Comparison of ENCODE assay signal across 18 cellular contexts in genomic region chr1:153614189-153614900, GRCh38. TPM values are rescaled to one million over a fixed set of nuclear protein-coding genes. Genes with fewer than 3 reads are reported as not detected.
DNase-seq lines count a peak whose midpoint lies in the region; ATAC-seq, FAIRE-seq and TF ChIP-seq lines count a peak whose summit lies in the region.
"Had no signal": no experiment of that assay in that cellular context is flagged by ENCODE, and none has a peak within 500 bp of the region (broad histone marks: within the 10 kb centered on the region; RNA-seq: fewer than 3 reads in every experiment).

No MANE protein-coding gene starts in this region.

- peaks cover 69% of the 10 kb centered on the region for H3K4me1 Mint-ChIP-seq in HFFc6 (ENCODE audit: low read depth)
- H3K4me1 Mint-ChIP-seq in stimulated activated naive B cell treated with anti-CD40 and anti-IgM and Interleukin-4, amounts not matched to agents 10 μg/mL and 1 μg/mL and 100 μg/mL, for 72 hours: peaks cover 21 to 31% of the 10 kb centered on the region in 2 donors

- no peak for FAIRE-seq in HepG2 (lab: Jason Lieb, UNC)
- FAIRE-seq: frontal cortex, G401.6 had no signal

- H3K9me3 ChIP-seq in HepG2 (ENCODE audit: low read length): no peaks in the 10 kb centered on the region
- H3K9me3 ChIP-seq in transverse colon: no peaks in the 10 kb centered on the region
- H3K9me3 ChIP-seq: MG63 had no signal

- peaks cover 23% of the 10 kb centered on the region for H3K36me3 Mint-ChIP-seq in HFFc6 (ENCODE audit: low read depth)
- peaks cover 0 to 3% of the 10 kb centered on the region in 2 donors for H3K36me3 Mint-ChIP-seq in stimulated activated naive B cell treated with anti-CD40 and anti-IgM and Interleukin-4, amounts not matched to agents 10 μg/mL and 1 μg/mL and 100 μg/mL, for 72 hours

- 72% methylated on average over 2 of the region's 2 CpGs for WGBS in HepG2 (ENCODE audit: low lambda C conversion rate)
- WGBS in transverse colon (ENCODE audit: low coverage in 1 of 2), 2 donors: 64% methylated on average over 2 of the region's 2 CpGs; no CpG with 5 or more reads in 1 of the 2 donors

- POLR2A ChIA-PET in HepG2 (lab: Yijun Ruan, JAX): interaction anchor here (5.4 to 12.2 kb wide), 2 partner anchors 11 to 20 kb away, joined by 63 to 390 read pairs; partner anchors contain the start of genes CHTOP, S100A1 and S100A13

- intact Hi-C loops in HepG2 (cut with micrococcal nuclease; ENCODE audit: unreplicated experiment): no loop called here
- intact Hi-C loops in transverse colon (cut with DNase I; ENCODE audit: low total_unique reads): loop anchor here (5.0 kb wide), 1 partner anchor 37 kb away; no protein-coding TSS in a partner anchor

- no peak overlapping the region for H3K4me3 Mint-ChIP-seq in HFFc6
- H3K4me3 Mint-ChIP-seq in stimulated activated naive B cell treated with anti-CD40 and anti-IgM and Interleukin-4, amounts not matched to agents 10 μg/mL and 1 μg/mL and 100 μg/mL, for 72 hours: no peak overlapping the region
- H3K4me3 Mint-ChIP-seq: activated T-cell treated with anti-CD3 and anti-CD28 coated beads, Interleukin-2, amount 50 U/mL, for 4 hours; T-helper 2 cell treated with Interferon-gamma antibody and Interleukin-4, amounts not matched to agents 5 μg/mL and 100 μg/mL, for 36 hours had no signal

- H3K4me2 ChIP-seq in HepG2 (ENCODE audit: low read depth, low read length): no peak overlapping the region

- H3K27me3 Mint-ChIP-seq in HFFc6 (ENCODE audit: insufficient read depth): peaks cover 2% of the 10 kb centered on the region
- peaks cover 0 to 5% of the 10 kb centered on the region in 2 donors for H3K27me3 Mint-ChIP-seq in stimulated activated naive B cell treated with anti-CD40 and anti-IgM and Interleukin-4, amounts not matched to agents 10 μg/mL and 1 μg/mL and 100 μg/mL, for 72 hours

- H3K4me3 ChIP-seq in choroid plexus epithelial cell (ENCODE audit: low read depth, low read length): no peak overlapping the region
- no peak overlapping the region for H3K4me3 ChIP-seq in HepG2 (replicated peaks in 1 of 3; ENCODE audit: insufficient read depth in 1 of 3, low read depth in 2 of 3, low read length in 3 of 3)
- H3K4me3 ChIP-seq in transverse colon: no peak overlapping the region

- H2AFZ ChIP-seq in HepG2 (ENCODE audit: low read length): no peak overlapping the region

- H3K27me3 ChIP-seq in HepG2 (ENCODE audit: control insufficient read depth in 1 of 2, insufficient read depth in 2 of 2, low read length in 2 of 2) (no peaks in the 10 kb centered on the region), transverse colon (no peaks in the 10 kb centered on the region)
- H3K27me3 ChIP-seq: MG63 had no signal

- ATAC-seq in HepG2: no peak
- no peak for ATAC-seq in stimulated activated naive B cell treated with anti-CD40 and anti-IgM and Interleukin-4, amounts not matched to agents 10 μg/mL and 1 μg/mL and 100 μg/mL, for 72 hours (replicated peaks)
- ATAC-seq: activated T-cell treated with anti-CD3 and anti-CD28 coated beads, Interleukin-2, amount 50 U/mL, for 4 hours had no signal

- peaks cover 0 to 1% of the 10 kb centered on the region in 2 experiments; a peak in 1 of 5 replicates for H3K36me3 ChIP-seq in HepG2 (replicated peaks in 1 of 2; ENCODE audit: control insufficient read depth in 1 of 2, insufficient read depth in 2 of 2, low read length in 2 of 2)
- H3K36me3 ChIP-seq in transverse colon: no peaks in the 10 kb centered on the region

- TF ChIP-seq POLR2A in HepG2 (IDR thresholded peaks at IDR 0.05; ENCODE audit: insufficient read depth in 1 of 2, low read depth in 2 of 2, low read length in 2 of 2) (no peak), transverse colon (IDR thresholded peaks at IDR 0.05) (no peak)

- peaks cover 76% of the 10 kb centered on the region for H3K4me1 ChIP-seq in HepG2 (ENCODE audit: insufficient read depth, low read length)
- H3K4me1 ChIP-seq in transverse colon: peaks cover 38 to 65% (median 50%) of the 10 kb centered on the region in 4 donors

- DNase-seq in HFFc6 (no peak), choroid plexus epithelial cell (ENCODE audit: low read depth) (no peak), HepG2 (ENCODE audit: low spot score) (no peak), transverse colon (no peak), NCI-H146 treated with DMSO at 0.1 percent for 48 hours (lab: John Stamatoyannopoulos, UW; ENCODE audit: unreplicated experiment) (no peak), GM13977 (ENCODE audit: low spot score) (no peak)
- no peak for DNase-seq in stimulated activated naive B cell treated with anti-CD40 and anti-IgM and Interleukin-4, amounts not matched to agents 10 μg/mL and 1 μg/mL and 100 μg/mL, for 72 hours
- DNase-seq: activated T-cell treated with anti-CD3 and anti-CD28 coated beads, Interleukin-2, amount 50 U/mL, for 4 hours; cortex of kidney; MG63; NCI-H2081; NCI-H82; occipital lobe; SHP77 had no signal

- H4K20me1 ChIP-seq in HepG2 (ENCODE audit: insufficient read depth, low read length): no peaks in the 10 kb centered on the region

- in situ Hi-C loops in HepG2 (cut with HindIII; ENCODE audit: extremely low pct_ligation_motif_present, low pct_unique_long_range_greater_than_20kb): no loop called here
- in situ Hi-C loops in transverse colon (cut with MboI; ENCODE audit: low pct_ligation_motif_present in 1 of 4, low pct_unique_long_range_greater_than_20kb in 1 of 4, low sequenced_read_pairs in 3 of 4): no loop called here
- in situ Hi-C loops in GM13977 (cut with MboI; ENCODE audit: low pct_unique_long_range_greater_than_20kb, low sequenced_read_pairs, unreplicated experiment): no loop called here

- CTCF ChIA-PET in HepG2 (lab: Yijun Ruan, JAX; ENCODE audit: low intra/inter-chr PET ratio, low total read pairs): no interaction called here

- TF ChIP-seq EP300 in HepG2 (IDR thresholded peaks at IDR 0.05; ENCODE audit: low read depth in 2 of 2, low read length in 2 of 2): no peak
- TF ChIP-seq EP300 in HepG2 (CRISPR knock-in tag; IDR thresholded peaks at IDR 0.05; ENCODE audit: borderline replicate concordance): no peak
- no peak for TF ChIP-seq EP300 in transverse colon (IDR thresholded peaks at IDR 0.05; ENCODE audit: low read depth)

- no peak for TF ChIP-seq RAD21 in HepG2 (CRISPR knock-in tag; IDR thresholded peaks at IDR 0.05)

- H3K27ac Mint-ChIP-seq in HFFc6: peak overlapping the region; percentile 42
- no peak overlapping the region for H3K27ac Mint-ChIP-seq in stimulated activated naive B cell treated with anti-CD40 and anti-IgM and Interleukin-4, amounts not matched to agents 10 μg/mL and 1 μg/mL and 100 μg/mL, for 72 hours
- H3K27ac Mint-ChIP-seq: T-helper 2 cell treated with Interferon-gamma antibody and Interleukin-4, amounts not matched to agents 5 μg/mL and 100 μg/mL, for 36 hours had no signal

- no TSS peak for BruUV-seq in HepG2 (replicated peaks; lab: Mats Ljungman, UMichigan)

- no peaks in the 10 kb centered on the region for H3K9me3 Mint-ChIP-seq in HFFc6
- H3K9me3 Mint-ChIP-seq in stimulated activated naive B cell treated with anti-CD40 and anti-IgM and Interleukin-4, amounts not matched to agents 10 μg/mL and 1 μg/mL and 100 μg/mL, for 72 hours: no peaks in the 10 kb centered on the region
- H3K9me3 Mint-ChIP-seq: activated T-cell treated with anti-CD3 and anti-CD28 coated beads, Interleukin-2, amount 50 U/mL, for 4 hours; T-helper 2 cell treated with Interferon-gamma antibody and Interleukin-4, amounts not matched to agents 5 μg/mL and 100 μg/mL, for 36 hours had no signal

- no peak overlapping the region for H3K9ac ChIP-seq in HepG2 (ENCODE audit: insufficient read depth, low read depth, low read length)

- peak; percentile 41; the same call in 1 of the 2 replicates for TF ChIP-seq CTCF in HFFc6 (IDR thresholded peaks at IDR 0.05)
- peak; percentile 31 for TF ChIP-seq CTCF in choroid plexus epithelial cell (conservative IDR thresholded peaks at IDR 0.05; ENCODE audit: low read depth, low read length)
- TF ChIP-seq CTCF in HepG2 (CRISPR knock-in tag; IDR thresholded peaks at IDR 0.05): no peak
- TF ChIP-seq CTCF in transverse colon (IDR thresholded peaks at IDR 0.05): no peak
- TF ChIP-seq CTCF in GM13977 (IDR thresholded peaks at IDR 0.05; ENCODE audit: extremely low read depth, insufficient read depth, missing control alignments): no peak

- H3K27ac ChIP-seq in HepG2 (ENCODE audit: extremely low read length, insufficient read depth, low read length): no peak overlapping the region
- peak overlapping the region; percentile 89 to 97 (median 92) for H3K27ac ChIP-seq in transverse colon

- peaks cover 6% of the 10 kb centered on the region for H3K79me2 ChIP-seq in HepG2 (ENCODE audit: insufficient read depth, low read length)

RNA-seq across cellular contexts. Expression of gene S100A16, which starts 1.4 kb away (rescaled TPM):
- 100 to 1,000 TPM; 235 to 351 (median 258) TPM for total RNA-seq in HFFc6 (2021; fragmentation: NEBNext Ultra II Directional; extraction: Animal tissue kit (Norgen Biotek cat#: 25700))
- total RNA-seq in HepG2 (2016; rRNA removed; fragmentation: Illumina TruSeq; extraction: Trizol): 46.0 and 51.2 TPM in 2 replicates
- total RNA-seq in HepG2 (2016; cell fraction: cytosol; rRNA removed; fragmentation: Illumina TruSeq; extraction: Trizol; ENCODE audit: low read depth): 35.2 and 50.8 TPM in 2 replicates
- total RNA-seq in HepG2 (2016; cell fraction: insoluble cytoplasmic fraction; rRNA removed; fragmentation: Illumina TruSeq; extraction: Trizol): 46.0 and 49.1 TPM in 2 replicates
- 64.5 and 88.0 TPM in 2 replicates for total RNA-seq in HepG2 (2016; cell fraction: membrane; rRNA removed; fragmentation: Illumina TruSeq; extraction: Trizol)
- 17.2 and 18.5 TPM in 2 replicates for total RNA-seq in HepG2 (2016; cell fraction: nucleus; rRNA removed; fragmentation: Illumina TruSeq; extraction: Trizol)
- 195 and 203 TPM in 2 replicates for polyA plus RNA-seq in HepG2 (2011; rRNA removed)
- polyA plus RNA-seq in HepG2 (2011; cell fraction: cytosol; rRNA removed): 207 and 257 TPM in 2 replicates
- 63.0 and 64.5 TPM in 2 replicates for polyA plus RNA-seq in HepG2 (2011; cell fraction: nucleus; rRNA removed)
- 50.0 and 61.9 TPM in 2 replicates for polyA plus RNA-seq in HepG2 (2012)
- 56.0 and 73.0 TPM in 2 replicates for polyA plus RNA-seq in HepG2 (2016; cell fraction: cytosol; fragmentation: Illumina TruSeq; extraction: Trizol; ENCODE audit: low read depth)
- polyA plus RNA-seq in HepG2 (2016; cell fraction: insoluble cytoplasmic fraction; fragmentation: Illumina TruSeq; extraction: Trizol; ENCODE audit: low read depth): 58.3 and 61.2 TPM in 2 replicates
- 82.4 and 91.4 TPM in 2 replicates for polyA plus RNA-seq in HepG2 (2016; cell fraction: membrane; fragmentation: Illumina TruSeq; extraction: Trizol; ENCODE audit: low read depth)
- polyA plus RNA-seq in HepG2 (2016; cell fraction: nucleus; fragmentation: Illumina TruSeq; extraction: Trizol; ENCODE audit: insufficient read depth, low read depth): 34.9 and 35.7 TPM in 2 replicates
- 116 and 347 TPM in 2 replicates for polyA minus RNA-seq in HepG2 (2011; rRNA and poly(A)+ RNA removed; ENCODE audit: low replicate concordance)
- 41.2 and 43.1 TPM in 2 replicates for polyA minus RNA-seq in HepG2 (2011; cell fraction: cytosol; rRNA and poly(A)+ RNA removed)
- 31.9 and 35.2 TPM in 2 replicates for polyA minus RNA-seq in HepG2 (2011; cell fraction: nucleus; rRNA and poly(A)+ RNA removed)
- total RNA-seq in transverse colon: 100 to 1,000 TPM; 181 to 223 (median 196) TPM

RNA-seq across cellular contexts. Expression of gene S100A14, which starts 1.8 kb away (rescaled TPM):
- total RNA-seq in HFFc6 (2021; fragmentation: NEBNext Ultra II Directional; extraction: Animal tissue kit (Norgen Biotek cat#: 25700)): under 1 TPM in 1 of 6 experiments, not detected in 5; 0.54 TPM
- 1.4 and 2.0 TPM in 2 replicates for total RNA-seq in HepG2 (2016; rRNA removed; fragmentation: Illumina TruSeq; extraction: Trizol)
- total RNA-seq in HepG2 (2016; cell fraction: cytosol; rRNA removed; fragmentation: Illumina TruSeq; extraction: Trizol; ENCODE audit: low read depth): 1.2 and 1.6 TPM in 2 replicates
- 1.8 and 2.4 TPM in 2 replicates for total RNA-seq in HepG2 (2016; cell fraction: insoluble cytoplasmic fraction; rRNA removed; fragmentation: Illumina TruSeq; extraction: Trizol)
- 2.2 and 2.4 TPM in 2 replicates for total RNA-seq in HepG2 (2016; cell fraction: membrane; rRNA removed; fragmentation: Illumina TruSeq; extraction: Trizol)
- total RNA-seq in HepG2 (2016; cell fraction: nucleus; rRNA removed; fragmentation: Illumina TruSeq; extraction: Trizol): 0.75 and 1.1 TPM in 2 replicates
- 7.7 and 10.8 TPM in 2 replicates for polyA plus RNA-seq in HepG2 (2011; rRNA removed)
- 11.2 and 16.8 TPM in 2 replicates for polyA plus RNA-seq in HepG2 (2011; cell fraction: cytosol; rRNA removed)
- polyA plus RNA-seq in HepG2 (2011; cell fraction: nucleus; rRNA removed): 1.5 and 3.7 TPM in 2 replicates
- 4.8 and 6.4 TPM in 2 replicates for polyA plus RNA-seq in HepG2 (2012)
- polyA plus RNA-seq in HepG2 (2016; cell fraction: cytosol; fragmentation: Illumina TruSeq; extraction: Trizol; ENCODE audit: low read depth): 1.8 and 2.7 TPM in 2 replicates
- polyA plus RNA-seq in HepG2 (2016; cell fraction: insoluble cytoplasmic fraction; fragmentation: Illumina TruSeq; extraction: Trizol; ENCODE audit: low read depth): 2.4 and 2.9 TPM in 2 replicates
- polyA plus RNA-seq in HepG2 (2016; cell fraction: membrane; fragmentation: Illumina TruSeq; extraction: Trizol; ENCODE audit: low read depth): 3.3 TPM in 2 replicates
- 1.6 and 2.4 TPM in 2 replicates for polyA plus RNA-seq in HepG2 (2016; cell fraction: nucleus; fragmentation: Illumina TruSeq; extraction: Trizol; ENCODE audit: insufficient read depth, low read depth)
- polyA minus RNA-seq in HepG2 (2011; rRNA and poly(A)+ RNA removed; ENCODE audit: low replicate concordance): 2.0 and 23.9 TPM in 2 replicates
- 1.5 and 2.7 TPM in 2 replicates for polyA minus RNA-seq in HepG2 (2011; cell fraction: cytosol; rRNA and poly(A)+ RNA removed)
- not detected in 2 replicates for polyA minus RNA-seq in HepG2 (2011; cell fraction: nucleus; rRNA and poly(A)+ RNA removed)
- total RNA-seq in transverse colon: 100 to 1,000 TPM; 134 to 514 (median 437) TPM
- total RNA-seq: frontal cortex had no signal

RNA-seq across cellular contexts. Expression of gene S100A13, which starts 13.0 kb away (rescaled TPM):
- total RNA-seq in HFFc6 (2021; fragmentation: NEBNext Ultra II Directional; extraction: Animal tissue kit (Norgen Biotek cat#: 25700)): 100 to 1,000 TPM; 162 to 225 (median 208) TPM
- total RNA-seq in HepG2 (2016; rRNA removed; fragmentation: Illumina TruSeq; extraction: Trizol) (89.5 and 115 TPM in 2 replicates), transverse colon (10 to 100 TPM; 33.8 to 67.8 (median 45.5) TPM)
- 78.4 and 101 TPM in 2 replicates for total RNA-seq in HepG2 (2016; cell fraction: cytosol; rRNA removed; fragmentation: Illumina TruSeq; extraction: Trizol; ENCODE audit: low read depth)
- 101 and 125 TPM in 2 replicates for total RNA-seq in HepG2 (2016; cell fraction: insoluble cytoplasmic fraction; rRNA removed; fragmentation: Illumina TruSeq; extraction: Trizol)
- 88.5 and 93.4 TPM in 2 replicates for total RNA-seq in HepG2 (2016; cell fraction: membrane; rRNA removed; fragmentation: Illumina TruSeq; extraction: Trizol)
- total RNA-seq in HepG2 (2016; cell fraction: nucleus; rRNA removed; fragmentation: Illumina TruSeq; extraction: Trizol): 30.0 and 35.1 TPM in 2 replicates
- polyA plus RNA-seq in HepG2 (2011; rRNA removed): 172 TPM in 2 replicates
- 139 and 163 TPM in 2 replicates for polyA plus RNA-seq in HepG2 (2011; cell fraction: cytosol; rRNA removed)
- polyA plus RNA-seq in HepG2 (2011; cell fraction: nucleus; rRNA removed): 32.1 and 42.4 TPM in 2 replicates
- 56.6 and 75.4 TPM in 2 replicates for polyA plus RNA-seq in HepG2 (2012)
- 82.7 and 114 TPM in 2 replicates for polyA plus RNA-seq in HepG2 (2016; cell fraction: cytosol; fragmentation: Illumina TruSeq; extraction: Trizol; ENCODE audit: low read depth)
- polyA plus RNA-seq in HepG2 (2016; cell fraction: insoluble cytoplasmic fraction; fragmentation: Illumina TruSeq; extraction: Trizol; ENCODE audit: low read depth): 106 and 116 TPM in 2 replicates
- polyA plus RNA-seq in HepG2 (2016; cell fraction: membrane; fragmentation: Illumina TruSeq; extraction: Trizol; ENCODE audit: low read depth): 65.7 and 84.0 TPM in 2 replicates
- 50.7 and 51.1 TPM in 2 replicates for polyA plus RNA-seq in HepG2 (2016; cell fraction: nucleus; fragmentation: Illumina TruSeq; extraction: Trizol; ENCODE audit: insufficient read depth, low read depth)
- polyA minus RNA-seq in HepG2 (2011; rRNA and poly(A)+ RNA removed; ENCODE audit: low replicate concordance): 42.6 and 182 TPM in 2 replicates
- polyA minus RNA-seq in HepG2 (2011; cell fraction: cytosol; rRNA and poly(A)+ RNA removed): 11.7 and 13.7 TPM in 2 replicates
- polyA minus RNA-seq in HepG2 (2011; cell fraction: nucleus; rRNA and poly(A)+ RNA removed): 6.7 and 6.8 TPM in 2 replicates

RNA-seq across cellular contexts. Expression of gene S100A1, which starts 13.9 kb away (rescaled TPM):
- total RNA-seq in HFFc6 (2021; fragmentation: NEBNext Ultra II Directional; extraction: Animal tissue kit (Norgen Biotek cat#: 25700)): under 1 TPM in 3 of 6 experiments, not detected in 3; 0.59 to 0.96 (median 0.82) TPM
- 120 and 151 TPM in 2 replicates for total RNA-seq in HepG2 (2016; rRNA removed; fragmentation: Illumina TruSeq; extraction: Trizol)
- total RNA-seq in HepG2 (2016; cell fraction: cytosol; rRNA removed; fragmentation: Illumina TruSeq; extraction: Trizol; ENCODE audit: low read depth): 28.0 and 35.5 TPM in 2 replicates
- 119 and 133 TPM in 2 replicates for total RNA-seq in HepG2 (2016; cell fraction: insoluble cytoplasmic fraction; rRNA removed; fragmentation: Illumina TruSeq; extraction: Trizol)
- 48.1 and 56.1 TPM in 2 replicates for total RNA-seq in HepG2 (2016; cell fraction: membrane; rRNA removed; fragmentation: Illumina TruSeq; extraction: Trizol)
- 54.6 and 59.6 TPM in 2 replicates for total RNA-seq in HepG2 (2016; cell fraction: nucleus; rRNA removed; fragmentation: Illumina TruSeq; extraction: Trizol)
- polyA plus RNA-seq in HepG2 (2011; rRNA removed): 238 and 251 TPM in 2 replicates
- polyA plus RNA-seq in HepG2 (2011; cell fraction: cytosol; rRNA removed): 339 and 395 TPM in 2 replicates
- 68.2 and 87.5 TPM in 2 replicates for polyA plus RNA-seq in HepG2 (2011; cell fraction: nucleus; rRNA removed)
- 109 and 178 TPM in 2 replicates for polyA plus RNA-seq in HepG2 (2012)
- polyA plus RNA-seq in HepG2 (2016; cell fraction: cytosol; fragmentation: Illumina TruSeq; extraction: Trizol; ENCODE audit: low read depth): 100 and 132 TPM in 2 replicates
- 381 and 401 TPM in 2 replicates for polyA plus RNA-seq in HepG2 (2016; cell fraction: insoluble cytoplasmic fraction; fragmentation: Illumina TruSeq; extraction: Trizol; ENCODE audit: low read depth)
- 143 and 156 TPM in 2 replicates for polyA plus RNA-seq in HepG2 (2016; cell fraction: membrane; fragmentation: Illumina TruSeq; extraction: Trizol; ENCODE audit: low read depth)
- polyA plus RNA-seq in HepG2 (2016; cell fraction: nucleus; fragmentation: Illumina TruSeq; extraction: Trizol; ENCODE audit: insufficient read depth, low read depth): 222 and 236 TPM in 2 replicates
- polyA minus RNA-seq in HepG2 (2011; rRNA and poly(A)+ RNA removed; ENCODE audit: low replicate concordance): 3.5 and 272 TPM in 2 replicates
- polyA minus RNA-seq in HepG2 (2011; cell fraction: cytosol; rRNA and poly(A)+ RNA removed): 102 and 128 TPM in 2 replicates
- 35.0 and 41.2 TPM in 2 replicates for polyA minus RNA-seq in HepG2 (2011; cell fraction: nucleus; rRNA and poly(A)+ RNA removed)
- 1 to 10 TPM in 2 of 4 donors, not detected in 2; 3.7 to 4.4 TPM for total RNA-seq in transverse colon
- total RNA-seq: activated T-cell treated with anti-CD3 and anti-CD28 coated beads, Interleukin-2, amount 50 U/mL, for 4 hours; lung microvascular endothelial cell had no signal

RNA-seq across cellular contexts. Expression of gene CHTOP, which starts 19.5 kb away (rescaled TPM):
- total RNA-seq in HFFc6 (2021; fragmentation: NEBNext Ultra II Directional; extraction: Animal tissue kit (Norgen Biotek cat#: 25700)): 10 to 100 TPM; 48.1 to 57.9 (median 53.9) TPM
- total RNA-seq in HepG2 (2016; rRNA removed; fragmentation: Illumina TruSeq; extraction: Trizol) (35.4 and 38.0 TPM in 2 replicates), transverse colon (10 to 100 TPM; 35.2 to 86.1 (median 65.2) TPM)
- 14.3 and 17.0 TPM in 2 replicates for total RNA-seq in HepG2 (2016; cell fraction: cytosol; rRNA removed; fragmentation: Illumina TruSeq; extraction: Trizol; ENCODE audit: low read depth)
- 34.0 and 41.6 TPM in 2 replicates for total RNA-seq in HepG2 (2016; cell fraction: insoluble cytoplasmic fraction; rRNA removed; fragmentation: Illumina TruSeq; extraction: Trizol)
- 24.6 and 26.6 TPM in 2 replicates for total RNA-seq in HepG2 (2016; cell fraction: membrane; rRNA removed; fragmentation: Illumina TruSeq; extraction: Trizol)
- total RNA-seq in HepG2 (2016; cell fraction: nucleus; rRNA removed; fragmentation: Illumina TruSeq; extraction: Trizol): 60.5 and 67.4 TPM in 2 replicates
- polyA plus RNA-seq in HepG2 (2011; rRNA removed): 47.1 and 51.9 TPM in 2 replicates
- polyA plus RNA-seq in HepG2 (2011; cell fraction: cytosol; rRNA removed): 33.6 and 37.2 TPM in 2 replicates
- 57.8 and 64.5 TPM in 2 replicates for polyA plus RNA-seq in HepG2 (2011; cell fraction: nucleus; rRNA removed)
- 40.9 and 49.6 TPM in 2 replicates for polyA plus RNA-seq in HepG2 (2012)
- polyA plus RNA-seq in HepG2 (2016; cell fraction: cytosol; fragmentation: Illumina TruSeq; extraction: Trizol; ENCODE audit: low read depth): 11.0 and 11.5 TPM in 2 replicates
- polyA plus RNA-seq in HepG2 (2016; cell fraction: insoluble cytoplasmic fraction; fragmentation: Illumina TruSeq; extraction: Trizol; ENCODE audit: low read depth): 59.9 and 65.3 TPM in 2 replicates
- 17.8 and 18.3 TPM in 2 replicates for polyA plus RNA-seq in HepG2 (2016; cell fraction: membrane; fragmentation: Illumina TruSeq; extraction: Trizol; ENCODE audit: low read depth)
- polyA plus RNA-seq in HepG2 (2016; cell fraction: nucleus; fragmentation: Illumina TruSeq; extraction: Trizol; ENCODE audit: insufficient read depth, low read depth): 108 TPM in 2 replicates
- 34.2 and 56.3 TPM in 2 replicates for polyA minus RNA-seq in HepG2 (2011; rRNA and poly(A)+ RNA removed; ENCODE audit: low replicate concordance)
- 16.0 and 16.8 TPM in 2 replicates for polyA minus RNA-seq in HepG2 (2011; cell fraction: cytosol; rRNA and poly(A)+ RNA removed)
- polyA minus RNA-seq in HepG2 (2011; cell fraction: nucleus; rRNA and poly(A)+ RNA removed): 134 and 152 TPM in 2 replicates

Comparison
In these comparisons a context has a peak if more than half of its experiments do, and no peak if none do; other contexts are left out.
1. CTCF ChIP-seq: peak in HFFc6 (single experiment) and choroid plexus epithelial cell (single experiment); none in HepG2 (single experiment), transverse colon (0 of 5) and GM13977 (single experiment).
2. RNA of gene S100A14, which starts 1.8 kb away (total RNA-seq): 134 to 514 TPM in transverse colon; 0.75 to 2.4 TPM in HepG2 and 0.54 TPM in HFFc6; every median in the first group is over 10 times any median in the second.